In the genomic region with DNA sequence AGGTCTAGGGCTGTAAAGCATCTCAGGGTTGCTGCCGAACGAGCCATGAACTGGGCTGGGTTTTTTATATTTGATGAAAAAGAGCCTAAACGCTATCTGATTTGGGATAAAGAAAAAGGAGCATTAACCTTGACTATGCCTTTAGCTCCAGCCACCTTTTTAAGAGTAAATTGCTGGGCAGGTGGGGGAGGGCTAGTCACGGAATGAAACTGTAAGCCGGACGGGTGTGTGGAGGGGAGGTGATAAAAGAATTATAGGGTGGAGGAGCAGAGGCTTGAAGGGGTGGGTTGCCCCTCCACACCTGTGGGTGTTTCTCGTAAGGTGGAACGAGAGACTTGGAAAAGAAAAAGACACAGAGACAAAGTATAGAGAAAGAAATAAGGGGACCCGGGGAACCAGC, we compare ENCODE assay signal across 13 cellular contexts. TPM values are rescaled to one million over a fixed set of nuclear protein-coding genes. Genes with fewer than 3 reads are reported as not detected.
DNase-seq lines count a peak whose midpoint lies in the region; ATAC-seq, FAIRE-seq and TF ChIP-seq lines count a peak whose summit lies in the region.
"Not testable (repeated sequence)": the region's sequence is repeated elsewhere in the genome, so short reads cannot be mapped to it uniquely, and the experiment has no call there.
"Had no signal": no experiment of that assay in that cellular context is flagged by ENCODE, and none has a peak within 500 bp of the region (broad histone marks: within the 10 kb centered on the region; RNA-seq: fewer than 3 reads in every experiment).

No MANE protein-coding gene starts in this region.

- H2AFZ ChIP-seq in GM23338; astrocyte (ENCODE audit: low read depth, low read length): not testable (repeated sequence)

- peaks cover 69% of the 10 kb centered on the region for H3K79me2 ChIP-seq in GM23338 (replicated peaks; ENCODE audit: insufficient read depth)
- not testable (repeated sequence) for H3K79me2 ChIP-seq in astrocyte (ENCODE audit: insufficient read depth, low read length)

- H3K4me2 ChIP-seq in GM23338: peak overlapping the region; percentile 84
- H3K4me2 ChIP-seq in astrocyte (ENCODE audit: low read length): not testable (repeated sequence)

- not testable (repeated sequence) for H3K9me2 ChIP-seq in GM23338 (ENCODE audit: insufficient read depth)

- peak; percentile 11; the same call in 2 of the 3 replicates for ATAC-seq in GM23338

- peak overlapping the region; percentile 98 for H3K27ac ChIP-seq in GM23338 (ENCODE audit: low read depth)
- H3K27ac ChIP-seq in HUES6 (ENCODE audit: low read depth, low read length): peak overlapping the region; percentile 74; the same call in 1 of the 2 replicates
- H3K27ac ChIP-seq in astrocyte (ENCODE audit: low read depth, low read length); endodermal cell (ENCODE audit: low read depth, low read length): not testable (repeated sequence)

- H3K9ac ChIP-seq in HUES6 (ENCODE audit: low read length): peak overlapping the region; percentile 83
- H3K9ac ChIP-seq in astrocyte (ENCODE audit: low read length); endodermal cell (ENCODE audit: extremely low read depth, low read length, poor library complexity, severe bottlenecking): not testable (repeated sequence)

- H3K27me3 Mint-ChIP-seq in GM23338 (ENCODE audit: insufficient read depth, low read depth, poor library complexity): peaks cover 13% of the 10 kb centered on the region
- H3K27me3 Mint-ChIP-seq in astrocyte (ENCODE audit: low read depth, unreplicated experiment): peaks cover 13% of the 10 kb centered on the region
- H3K27me3 Mint-ChIP-seq in endodermal cell (ENCODE audit: insufficient read depth); mesothelial cell of epicardium (ENCODE audit: low read depth): not testable (repeated sequence)
- peaks cover 49% of the 10 kb centered on the region for H3K27me3 Mint-ChIP-seq in type B pancreatic cell

- peak overlapping the region; percentile 93 for H3K4me3 Mint-ChIP-seq in GM23338
- H3K4me3 Mint-ChIP-seq in astrocyte (ENCODE audit: unreplicated experiment): peak overlapping the region; percentile 72
- H3K4me3 Mint-ChIP-seq in endodermal cell: peak overlapping the region; percentile 69
- H3K4me3 Mint-ChIP-seq in mesothelial cell of epicardium: peak overlapping the region; percentile 52
- peak overlapping the region; percentile 77 for H3K4me3 Mint-ChIP-seq in type B pancreatic cell

- FAIRE-seq in astrocyte (lab: Jason Lieb, UNC): not testable (repeated sequence)

- not testable (repeated sequence) for H3K36me3 ChIP-seq in GM23338 (ENCODE audit: insufficient read depth); astrocyte (ENCODE audit: insufficient read depth, low read length); endodermal cell (ENCODE audit: control insufficient read depth, insufficient read depth, low read length)
- peaks cover 14% of the 10 kb centered on the region for H3K36me3 ChIP-seq in HUES6 (ENCODE audit: control insufficient read depth, insufficient read depth, low read length)

- WGBS in endodermal cell (ENCODE audit: insufficient coverage in 1 of 2, insufficient read length in 1 of 2), 2 experiments: 0 to 12% methylated on average over 1 to 3 of the region's 9 CpGs

- H3K27ac Mint-ChIP-seq in GM23338 (peak overlapping the region; percentile 100), endodermal cell (peak overlapping the region; percentile 83), mesothelial cell of epicardium (peak overlapping the region; percentile 92), type B pancreatic cell (peak overlapping the region; percentile 82)
- not testable (repeated sequence) for H3K27ac Mint-ChIP-seq in astrocyte (ENCODE audit: unreplicated experiment)

- H3K27me3 ChIP-seq in GM23338 (ENCODE audit: insufficient read depth); HUES6 (ENCODE audit: control insufficient read depth, insufficient read depth, low read length); astrocyte (ENCODE audit: insufficient read depth, low read length); endodermal cell (ENCODE audit: control insufficient read depth, insufficient read depth, low read length, poor library complexity, severe bottlenecking): not testable (repeated sequence)

- not testable (repeated sequence) for H4K20me1 ChIP-seq in GM23338 (replicated peaks; ENCODE audit: insufficient read depth); astrocyte (ENCODE audit: insufficient read depth, low read length)

- H3K36me3 Mint-ChIP-seq in GM23338 (ENCODE audit: low read depth): peaks cover 38% of the 10 kb centered on the region
- not testable (repeated sequence) for H3K36me3 Mint-ChIP-seq in astrocyte (ENCODE audit: low read depth, unreplicated experiment); endodermal cell (ENCODE audit: low read depth); mesothelial cell of epicardium; type B pancreatic cell

- H3K4me3 ChIP-seq in GM23338: peak overlapping the region; percentile 62
- H3K4me3 ChIP-seq in HUES6 (ENCODE audit: low read depth, low read length): peak overlapping the region; percentile 55
- not testable (repeated sequence) for H3K4me3 ChIP-seq in astrocyte (ENCODE audit: insufficient read depth, low read depth, low read length)
- peak overlapping the region; percentile 75 for H3K4me3 ChIP-seq in endodermal cell (ENCODE audit: low read length)
- H3K4me3 ChIP-seq in iPS-11a (ENCODE audit: low read depth, low read length): peak overlapping the region; percentile 62

- TF ChIP-seq CTCF in GM23338 (conservative IDR thresholded peaks at IDR 0.05; ENCODE audit: low read depth in 2 of 2); astrocyte (IDR thresholded peaks at IDR 0.05; ENCODE audit: insufficient read depth, low read depth, low read length); endodermal cell (conservative IDR thresholded peaks at IDR 0.05); mesothelial cell of epicardium (IDR thresholded peaks at IDR 0.05; ENCODE audit: unreplicated experiment); type B pancreatic cell (conservative IDR thresholded peaks at IDR 0.05): not testable (repeated sequence)

- H3K4me1 ChIP-seq in GM23338 (ENCODE audit: insufficient read depth) (peaks cover 69% of the 10 kb centered on the region), HUES6 (ENCODE audit: control insufficient read depth, insufficient read depth, low read length) (peaks cover 15% of the 10 kb centered on the region)
- H3K4me1 ChIP-seq in astrocyte (ENCODE audit: insufficient read depth, low read length); endodermal cell (ENCODE audit: control insufficient read depth, insufficient read depth, low read length): not testable (repeated sequence)

- not testable (repeated sequence) for H3K9me3 Mint-ChIP-seq in GM23338; astrocyte (ENCODE audit: unreplicated experiment); endodermal cell; mesothelial cell of epicardium; type B pancreatic cell

- H3K4me1 Mint-ChIP-seq in GM23338 (peaks cover 80% of the 10 kb centered on the region), astrocyte (ENCODE audit: low read depth, unreplicated experiment) (peaks cover 21% of the 10 kb centered on the region), endodermal cell (peaks cover 42% of the 10 kb centered on the region), mesothelial cell of epicardium (peaks cover 54% of the 10 kb centered on the region), type B pancreatic cell (ENCODE audit: unreplicated experiment) (peaks cover 11% of the 10 kb centered on the region)

- H3F3A ChIP-seq in GM23338 (replicated peaks; ENCODE audit: low read depth): not testable (repeated sequence)

- not testable (repeated sequence) for DNase-seq in GM23338 (ENCODE audit: low spot score); astrocyte (ENCODE audit: low read depth); endodermal cell; mesothelial cell of epicardium (ENCODE audit: low spot score in 2 of 2, unreplicated experiment in 2 of 2); type B pancreatic cell (ENCODE audit: extremely low spot score, unreplicated experiment)

- not testable (repeated sequence) for H3K9me3 ChIP-seq in HUES6 (ENCODE audit: control insufficient read depth, insufficient read depth, low read depth, low read length); astrocyte (ENCODE audit: insufficient read depth, low read depth, low read length); endodermal cell (ENCODE audit: control insufficient read depth, low read length)

RNA-seq across cellular contexts. Expression of a gene that starts 41.3 kb away (rescaled TPM):
- total RNA-seq in GM23338 (2014; rRNA removed; shearing (Covaris generic)): not detected in 2 replicates
- polyA plus RNA-seq in GM23338 (2016; fragmentation: Nextera tagmentation; extraction: Ambion mirVana): 0.24 and 0.36 TPM in 2 replicates
- total RNA-seq in astrocyte (not detected in 2 replicates), endodermal cell (not detected), mesothelial cell of epicardium (0.11 TPM in 1 of 3 replicates, not detected in the others), type B pancreatic cell (ENCODE audit: low replicate concordance) (0.33 and 0.41 TPM in 2 replicates)
- not detected for polyA plus RNA-seq in endodermal cell (2013, experiment 1 of 2)
- not detected for polyA plus RNA-seq in endodermal cell (2013, experiment 2 of 2)
- total RNA-seq: A172; CD4-positive, CD25-positive, alpha-beta regulatory T cell; Daoy; G401; GM12878; HT1080 had no signal
- polyA plus RNA-seq: CD4-positive, CD25-positive, alpha-beta regulatory T cell; GM12878 had no signal
